17 cellular contexts compared by ENCODE assay signal in the genomic region with DNA sequence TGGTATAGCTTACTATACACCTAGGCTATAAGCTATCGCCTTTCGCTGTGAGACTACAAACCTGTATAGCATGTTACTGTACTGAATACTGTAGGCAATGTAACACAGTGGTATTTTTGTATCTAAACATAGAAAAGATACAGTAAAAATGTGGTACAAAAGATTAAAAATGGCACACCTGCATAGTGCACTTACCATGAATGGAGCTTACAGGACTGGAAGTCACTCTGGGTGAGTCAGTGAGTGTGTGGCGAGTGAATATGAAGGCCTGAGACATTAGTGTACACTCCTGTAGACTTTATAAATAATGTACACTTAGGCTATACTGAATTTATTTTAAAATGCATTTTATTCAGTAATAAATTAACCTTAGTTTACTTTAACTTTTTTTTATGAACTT.
DNase-seq lines count a peak whose midpoint lies in the region; ATAC-seq and TF ChIP-seq lines count a peak whose summit lies in the region.
"Had no signal": no experiment of that assay in that cellular context is flagged by ENCODE, and none has a peak within 500 bp of the region (broad histone marks: within the 10 kb centered on the region; RNA-seq: fewer than 3 reads in every experiment).

No MANE protein-coding gene starts in this region.

- H3K27ac ChIP-seq in PC-3 (ENCODE audit: low read length) (no peak overlapping the region), hepatocyte (peak overlapping the region; percentile 82)
- H3K27ac ChIP-seq: GM23248, HL-60 had no signal

- H2AFZ ChIP-seq in PC-3 (ENCODE audit: low read length) (no peak overlapping the region), hepatocyte (no peak overlapping the region)
- H2AFZ ChIP-seq: GM23248 had no signal

- H3K4me2 ChIP-seq in PC-3 (ENCODE audit: low read length) = no peak overlapping the region
- peak overlapping the region; percentile 6 for H3K4me2 ChIP-seq in hepatocyte

- 91% methylated on average over 3 of the region's 3 CpGs for WGBS in hepatocyte (ENCODE audit: low lambda C conversion rate, missing lambda C conversion rate)

- H3K4me3 ChIP-seq in PC-3 (ENCODE audit: low read length) (no peak overlapping the region), hepatocyte (no peak overlapping the region), mucosa of descending colon (no peak overlapping the region)
- H3K4me3 ChIP-seq: GM23248 had no signal

- H3K36me3 ChIP-seq in PC-3 (ENCODE audit: low read depth, low read length) (no peaks in the 10 kb centered on the region), hepatocyte (replicated peaks; ENCODE audit: insufficient read depth, low read depth) (no peaks in the 10 kb centered on the region), mucosa of descending colon (ENCODE audit: low read depth) (no peaks in the 10 kb centered on the region)

- DNase-seq in Calu3 (no peak), PC-3 (peak; percentile 37), hepatocyte (ENCODE audit: low spot score) (no peak), mucosa of descending colon (no peak), SIG-M5 treated with dmso at 0.1 percent for 504 hours (lab: John Stamatoyannopoulos, UW; ENCODE audit: unreplicated experiment) (no peak), GM19240 (ENCODE audit: insufficient read length, low spot score) (no peak)
- DNase-seq: CD8-positive, alpha-beta T cell; COR-L47; DMS 273 treated with DMSO at 0.1 percent for 48 hours; DND-41; GF-D8; GM23248; IMR-90; KBM-7 had no signal

- no peaks in the 10 kb centered on the region for H3F3A ChIP-seq in PC-3 (ENCODE audit: low read length, unreplicated experiment)

- ATAC-seq in PC-3 (peak; percentile 48; the same call in 1 of the 2 replicates), mucosa of descending colon (no peak)
- ATAC-seq: CD8-positive, alpha-beta T cell; HCT116 had no signal

- no peaks in the 10 kb centered on the region for H3K27me3 ChIP-seq in PC-3 (ENCODE audit: low read length)
- no peaks in the 10 kb centered on the region for H3K27me3 ChIP-seq in hepatocyte

- no peaks in the 10 kb centered on the region for H3K27me3 Mint-ChIP-seq in Calu3 (ENCODE audit: unreplicated experiment)

- CTCF ChIA-PET in Calu3 (lab: Charles Lee) = interaction anchor here (1.1 kb wide), 1 partner anchor 15 kb away, joined by 3 read pairs; no protein-coding TSS in a partner anchor
- CTCF ChIA-PET in PC-3 (lab: Charles Lee) = no interaction called here

- H3K9me3 ChIP-seq in PC-3 (ENCODE audit: low read length) (no peaks in the 10 kb centered on the region), hepatocyte (ENCODE audit: low read depth) (no peaks in the 10 kb centered on the region), mucosa of descending colon (no peaks in the 10 kb centered on the region)

- H3K9me3 Mint-ChIP-seq in Calu3 (ENCODE audit: low read depth, unreplicated experiment) = no peaks in the 10 kb centered on the region
- H3K9me3 Mint-ChIP-seq: CD8-positive, alpha-beta T cell had no signal

- H3K27ac Mint-ChIP-seq in Calu3 (ENCODE audit: unreplicated experiment) = peak overlapping the region; percentile 27
- H3K27ac Mint-ChIP-seq: CD14-positive monocyte; CD8-positive, alpha-beta T cell had no signal

- no peak overlapping the region for H3K9ac ChIP-seq in PC-3 (ENCODE audit: low read length)
- H3K9ac ChIP-seq: GM23248 had no signal

- H3K4me3 Mint-ChIP-seq in Calu3 (ENCODE audit: low read depth, unreplicated experiment) = no peak overlapping the region
- H3K4me3 Mint-ChIP-seq: CD14-positive monocyte; CD8-positive, alpha-beta T cell had no signal

- POLR2A ChIA-PET in PC-3 (lab: Charles Lee; ENCODE audit: unreplicated experiment) = no interaction called here

- H3K79me2 ChIP-seq in PC-3 (ENCODE audit: low read length) (no peaks in the 10 kb centered on the region), hepatocyte (no peaks in the 10 kb centered on the region)

- H3K4me1 ChIP-seq in PC-3 (ENCODE audit: insufficient read depth, low read length) (peaks cover 25% of the 10 kb centered on the region), hepatocyte (ENCODE audit: insufficient read depth) (peaks cover 10% of the 10 kb centered on the region), mucosa of descending colon (ENCODE audit: low read depth) (peaks cover 10% of the 10 kb centered on the region)

- H3K4me1 Mint-ChIP-seq in Calu3 (ENCODE audit: low read depth, unreplicated experiment) = peaks cover 42% of the 10 kb centered on the region
- H3K4me1 Mint-ChIP-seq: CD14-positive monocyte had no signal

- no peaks in the 10 kb centered on the region for H3K9me2 ChIP-seq in PC-3 (replicated peaks; ENCODE audit: low read length)
- no peaks in the 10 kb centered on the region for H3K9me2 ChIP-seq in hepatocyte (replicated peaks; ENCODE audit: insufficient read depth)

- H4K20me1 ChIP-seq in PC-3 (ENCODE audit: low read length) = no peaks in the 10 kb centered on the region
- no peaks in the 10 kb centered on the region for H4K20me1 ChIP-seq in hepatocyte (ENCODE audit: insufficient read depth, poor library complexity, severe bottlenecking)

- H3K36me3 Mint-ChIP-seq in Calu3 (ENCODE audit: insufficient read depth, unreplicated experiment) = no peaks in the 10 kb centered on the region
- H3K36me3 Mint-ChIP-seq: CD14-positive monocyte; CD8-positive, alpha-beta T cell had no signal

- intact Hi-C loops in Calu3 (cut with micrococcal nuclease; ENCODE audit: unreplicated experiment) (no loop called here), PC-3 (cut with micrococcal nuclease) (no loop called here), mucosa of descending colon (cut with DNase I, micrococcal nuclease) (no loop called here)

- TF ChIP-seq CTCF in Calu3 (IDR thresholded peaks at IDR 0.05; ENCODE audit: unreplicated experiment) (no peak), PC-3 (conservative IDR thresholded peaks at IDR 0.05; ENCODE audit: low read depth, low read length) (no peak), hepatocyte (IDR thresholded peaks at IDR 0.05; ENCODE audit: poor library complexity) (no peak), mucosa of descending colon (IDR thresholded peaks at IDR 0.05) (no peak)

- BruUV-seq in Calu3 (replicated peaks; lab: Mats Ljungman, UMichigan) (no TSS peak), PC-3 (replicated peaks; lab: Mats Ljungman, UMichigan) (no TSS peak)
